ENCODE assay signal across 35 cellular contexts in the genomic region with DNA sequence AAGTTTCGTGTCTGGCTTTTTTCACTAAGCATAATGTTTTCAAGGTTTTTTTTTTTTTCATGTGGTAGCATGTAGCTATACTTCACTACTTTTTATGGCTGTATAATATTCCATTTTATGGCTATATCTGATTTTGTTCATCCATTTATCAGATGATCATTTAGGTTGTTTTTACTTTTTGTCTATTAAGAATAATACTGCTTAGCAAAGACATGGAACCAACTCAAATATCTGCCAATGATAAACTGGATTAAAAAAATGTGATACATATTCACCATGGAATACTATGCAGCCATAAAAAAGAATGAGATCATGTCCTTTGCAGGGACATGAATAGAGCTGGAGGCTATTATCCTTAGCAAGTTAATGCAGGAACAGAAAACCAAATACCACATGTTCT.
"Had no signal": no experiment of that assay in that cellular context is flagged by ENCODE, and none has a peak within 500 bp of the region (broad histone marks: within the 10 kb centered on the region; RNA-seq: fewer than 3 reads in every experiment).

No MANE protein-coding gene starts in this region.

- H3K9me3 ChIP-seq: MG63 had no signal

- H3K36me3 ChIP-seq: MG63 had no signal

- H3K4me3 ChIP-seq: MG63 had no signal

- DNase-seq: Kasumi-1, MG63, MM.1S, MV-4-11, NCI-H1048, NCI-H1092, NCI-H1092 treated with DMSO at 0.1 percent for 48 hours, NCI-H1105, NCI-H1105 treated with DMSO at 0.1 percent for 48 hours, NCI-H1417, NCI-H1417 treated with DMSO at 0.1 percent for 48 hours, NCI-H1436, NCI-H1436 treated with DMSO at 0.1 percent for 48 hours, NCI-H146, NCI-H1694, NCI-H1694 treated with DMSO at 0.1 percent for 48 hours, NCI-H187, NCI-H187 treated with DMSO at 0.1 percent for 48 hours, NCI-H1930, NCI-H2029, NCI-H2029 treated with DMSO at 0.1 percent for 48 hours, NCI-H2081, NCI-H2081 treated with DMSO at 0.1 percent for 48 hours, NCI-H2107, NCI-H2171, NCI-H2171 treated with DMSO at 0.1 percent for 48 hours, NCI-H2227 treated with DMSO at 0.1 percent for 48 hours, NCI-H226, NCI-H345, NCI-H446, NCI-H446 treated with DMSO at 0.1 percent for 48 hours, NCI-H510A, NCI-H510A treated with DMSO at 0.1 percent for 48 hours, NCI-H524, NCI-H524 treated with DMSO at 0.1 percent for 48 hours had no signal

- H3K27me3 ChIP-seq: MG63 had no signal
